10 cellular contexts compared by ENCODE assay signal in the genomic region with DNA sequence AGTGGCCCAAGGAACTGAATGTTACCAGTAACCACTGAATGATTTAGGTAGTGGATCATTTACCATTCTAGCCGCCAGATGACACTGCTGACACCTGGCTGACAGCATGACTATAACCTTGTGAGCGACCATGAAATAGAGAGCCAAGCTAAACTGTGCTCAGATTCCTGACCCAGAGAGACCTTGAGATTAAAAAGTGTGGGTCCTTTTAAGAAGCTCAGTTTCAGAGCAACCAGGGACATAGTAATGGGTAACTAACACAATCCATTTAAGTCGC.
DNase-seq lines count a peak whose midpoint lies in the region; ATAC-seq and TF ChIP-seq lines count a peak whose summit lies in the region.
"Had no signal": no experiment of that assay in that cellular context is flagged by ENCODE, and none has a peak within 500 bp of the region (broad histone marks: within the 10 kb centered on the region; RNA-seq: fewer than 3 reads in every experiment).

No MANE protein-coding gene starts in this region.

- no peak overlapping the region for H2AFZ ChIP-seq in smooth muscle cell (ENCODE audit: low read depth)

- TF ChIP-seq EP300 in gastroesophageal sphincter (IDR thresholded peaks at IDR 0.05) = no peak

- H3K27ac ChIP-seq in smooth muscle cell (ENCODE audit: low read depth) (no peak overlapping the region), vagina (no peak overlapping the region), gastroesophageal sphincter (no peak overlapping the region)
- H3K27ac ChIP-seq: ascending aorta had no signal

- no peaks in the 10 kb centered on the region for H3K79me2 ChIP-seq in smooth muscle cell (ENCODE audit: low read depth)

- no peaks in the 10 kb centered on the region for H3F3A ChIP-seq in smooth muscle cell (ENCODE audit: low read depth)

- no peak overlapping the region for H3K9ac ChIP-seq in smooth muscle cell (ENCODE audit: low read depth)

- TF ChIP-seq CTCF in epithelial cell of proximal tubule (conservative IDR thresholded peaks at IDR 0.05; ENCODE audit: low read depth, low read length) (peak; percentile 51), smooth muscle cell (IDR thresholded peaks at IDR 0.05; ENCODE audit: borderline replicate concordance, insufficient read depth, poor library complexity, severe bottlenecking) (peak; percentile 7), vagina (IDR thresholded peaks at IDR 0.05) (no peak), gastroesophageal sphincter (IDR thresholded peaks at IDR 0.05) (no peak)

- no peak for TF ChIP-seq POLR2A in vagina (IDR thresholded peaks at IDR 0.05)
- TF ChIP-seq POLR2A in gastroesophageal sphincter (IDR thresholded peaks at IDR 0.05) = no peak

- H3K36me3 ChIP-seq in smooth muscle cell (ENCODE audit: low read depth) = no peaks in the 10 kb centered on the region
- H3K36me3 ChIP-seq in vagina = no peaks in the 10 kb centered on the region
- no peaks in the 10 kb centered on the region for H3K36me3 ChIP-seq in gastroesophageal sphincter
- H3K36me3 ChIP-seq: ascending aorta had no signal

- H3K27me3 ChIP-seq in smooth muscle cell (ENCODE audit: low read depth) (no peaks in the 10 kb centered on the region), vagina (no peaks in the 10 kb centered on the region), gastroesophageal sphincter (no peaks in the 10 kb centered on the region)
- H3K27me3 ChIP-seq: ascending aorta had no signal

- 74% methylated on average over 3 of the region's 3 CpGs for whole genome bisulfite sequencing in smooth muscle cell (ENCODE audit: low lambda C conversion rate)
- WGBS in gastroesophageal sphincter (ENCODE audit: low coverage in 1 of 2), 2 donors = 49 to 67% methylated on average over 1 to 3 of the region's 3 CpGs

- intact Hi-C loops in vagina (cut with DNase I) = no loop called here

- no peak for ATAC-seq in gastroesophageal sphincter

- H3K4me3 ChIP-seq in epithelial cell of proximal tubule (ENCODE audit: low read depth, low read length) (no peak overlapping the region), smooth muscle cell (no peak overlapping the region), vagina (no peak overlapping the region), gastroesophageal sphincter (no peak overlapping the region)
- H3K4me3 ChIP-seq: ascending aorta had no signal

- no peaks in the 10 kb centered on the region for H3K9me3 ChIP-seq in smooth muscle cell (replicated peaks; ENCODE audit: low read depth)
- no peaks in the 10 kb centered on the region for H3K9me3 ChIP-seq in vagina
- H3K9me3 ChIP-seq in gastroesophageal sphincter = peaks cover 0 to 5% (median 0%) of the 10 kb centered on the region in 3 donors

- no peaks in the 10 kb centered on the region for H3K4me1 ChIP-seq in smooth muscle cell (ENCODE audit: low read depth)
- no peaks in the 10 kb centered on the region for H3K4me1 ChIP-seq in vagina
- no peaks in the 10 kb centered on the region for H3K4me1 ChIP-seq in gastroesophageal sphincter

- no peaks in the 10 kb centered on the region for H4K20me1 ChIP-seq in smooth muscle cell (ENCODE audit: low read depth)

- DNase-seq in DMS53 (lab: John Stamatoyannopoulos, UW) (peak; percentile 58), DMS53 treated with DMSO at 0.1 percent for 48 hours (lab: John Stamatoyannopoulos, UW; ENCODE audit: unreplicated experiment) (no peak), HK-2 (ENCODE audit: unreplicated experiment) (peak; percentile 32), epithelial cell of proximal tubule (ENCODE audit: low read depth) (peak; percentile 33), smooth muscle cell (lab: John Stamatoyannopoulos, UW; ENCODE audit: unreplicated experiment) (no peak), vagina (ENCODE audit: extremely low spot score in 2 of 2) (no peak)
- DNase-seq in activated T-cell treated with anti-CD3 and anti-CD28 coated beads, Interleukin-2, amount 50 U/mL, for 1 hour = no peak
- DNase-seq: 8988T had no signal

- H3K4me2 ChIP-seq in smooth muscle cell = no peak overlapping the region

Comparison
In these comparisons a context has a peak if more than half of its experiments do, and no peak if none do; other contexts are left out.
1. DNase-seq: peak in DMS53 (single experiment), HK-2 (single experiment) and epithelial cell of proximal tubule (single experiment); none in DMS53 treated with DMSO at 0.1 percent for 48 hours (single experiment), smooth muscle cell (single experiment), activated T-cell treated with anti-CD3 and anti-CD28 coated beads, Interleukin-2, amount 50 U/mL, for 1 hour (single experiment) and vagina (0 of 2).
2. CTCF ChIP-seq: peak in epithelial cell of proximal tubule (single experiment) and smooth muscle cell (single experiment); none in vagina (0 of 3) and gastroesophageal sphincter (0 of 4).